Comparison of ENCODE assay signal across 20 cellular contexts in the genomic region with DNA sequence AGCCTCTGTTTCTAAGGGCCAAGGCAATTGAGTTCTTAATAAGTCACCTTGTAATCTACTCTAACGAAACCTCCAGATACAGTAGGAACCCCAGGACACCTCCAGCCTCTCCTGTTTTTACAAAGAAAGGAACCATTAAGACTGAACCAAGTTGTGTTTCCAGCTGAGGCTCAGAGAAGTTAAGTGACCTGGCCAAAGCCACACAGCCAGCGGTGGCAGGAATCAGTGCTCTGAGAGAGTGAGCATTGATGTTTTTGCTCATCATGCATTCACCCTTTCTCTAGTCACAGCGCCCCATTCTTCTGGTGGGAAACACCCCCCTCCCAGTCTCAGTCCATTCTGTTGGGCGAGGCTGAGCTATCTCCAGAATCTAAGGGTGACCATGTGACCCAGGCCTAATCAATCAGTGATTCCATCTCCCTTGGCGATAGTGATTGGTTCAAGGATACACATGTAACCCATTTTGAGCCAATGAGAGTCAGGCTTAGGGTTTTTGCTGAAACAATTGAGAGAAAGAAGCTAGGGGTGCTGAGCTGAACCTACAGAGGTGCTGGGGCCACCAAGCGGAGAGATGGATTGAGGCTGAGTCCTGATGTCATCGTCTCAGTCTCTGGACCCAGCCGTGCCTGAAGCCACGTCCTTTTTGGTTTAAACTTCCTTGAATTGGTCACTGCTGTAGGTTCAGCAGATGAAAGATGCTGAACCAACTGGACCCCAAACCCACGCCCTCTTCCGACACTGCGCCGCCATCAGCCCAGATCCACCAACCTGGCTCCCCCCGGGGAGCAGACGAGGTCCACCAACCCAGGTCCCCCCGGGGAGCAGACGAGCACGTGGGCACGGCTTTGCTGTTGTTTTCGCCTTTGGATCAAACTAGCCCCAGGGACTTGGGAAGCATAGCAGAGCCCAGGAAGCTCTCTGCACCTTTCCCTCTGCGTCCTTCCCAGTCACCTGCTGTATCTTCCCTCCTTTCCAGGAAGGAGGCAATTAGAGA.
"Had no signal": no experiment of that assay in that cellular context is flagged by ENCODE, and none has a peak within 500 bp of the region (broad histone marks: within the 10 kb centered on the region; RNA-seq: fewer than 3 reads in every experiment).

No MANE protein-coding gene starts in this region.

- H3K9me3 Mint-ChIP-seq: activated naive CD4-positive, alpha-beta T cell treated with anti-CD3 and anti-CD28 coated beads for 36 hours; activated T-helper 2 cell treated with anti-CD3 and anti-CD28 coated beads, Interferon-gamma antibody, Interleukin-2, Interleukin-4, amounts not matched to agents 10 μg/mL and 5 μg/mL and 100 μg/mL, durations not matched to agents 14 hours and 24 hours and 36 hours had no signal

- H3K27ac ChIP-seq: breast epithelium, coronary artery, gastroesophageal sphincter, skin epidermis, vagina, WERI-Rb-1 had no signal

- H3K4me3 Mint-ChIP-seq: activated CD4-positive, alpha-beta memory T cell treated with anti-CD3 and anti-CD28 coated beads for 36 hours; activated CD4-positive, alpha-beta T cell treated with anti-CD3 and anti-CD28 coated beads for 36 hours; activated naive CD4-positive, alpha-beta T cell treated with anti-CD3 and anti-CD28 coated beads for 36 hours; mesothelial cell of epicardium; neural crest cell; stimulated activated naive CD8-positive, alpha-beta T cell treated with anti-CD3 and anti-CD28 coated beads, Interleukin-15, Interleukin-2, amounts not matched to agents 100 ng/mL and 50 ng/mL, for 24 hours had no signal

- H3K36me3 ChIP-seq: breast epithelium, gastroesophageal sphincter, heart right ventricle, vagina, WERI-Rb-1 had no signal

- H3K36me3 Mint-ChIP-seq: mesothelial cell of epicardium had no signal

- H3K27me3 Mint-ChIP-seq: activated CD4-positive, alpha-beta memory T cell treated with anti-CD3 and anti-CD28 coated beads for 36 hours; activated CD4-positive, alpha-beta T cell treated with anti-CD3 and anti-CD28 coated beads for 36 hours; stimulated activated naive CD8-positive, alpha-beta T cell treated with anti-CD3 and anti-CD28 coated beads, Interleukin-15, Interleukin-2, amounts not matched to agents 100 ng/mL and 50 ng/mL, for 24 hours had no signal

- H3K4me3 ChIP-seq: breast epithelium, coronary artery, gastroesophageal sphincter, heart right ventricle, skin epidermis, vagina had no signal

- FAIRE-seq: endometrium, keratinocyte had no signal

- H3K9me3 ChIP-seq: breast epithelium, gastroesophageal sphincter, heart right ventricle, vagina had no signal

- H3K27me3 ChIP-seq: breast epithelium, gastroesophageal sphincter, heart right ventricle, vagina had no signal

- ATAC-seq: activated CD4-positive, alpha-beta T cell treated with anti-CD3 and anti-CD28 coated beads for 36 hours; esophagus mucosa; gastroesophageal sphincter had no signal

- H3K27ac Mint-ChIP-seq: activated CD4-positive, alpha-beta memory T cell treated with anti-CD3 and anti-CD28 coated beads for 36 hours; activated CD4-positive, alpha-beta T cell treated with anti-CD3 and anti-CD28 coated beads for 36 hours; activated naive CD4-positive, alpha-beta T cell treated with anti-CD3 and anti-CD28 coated beads for 36 hours; activated T-helper 2 cell treated with anti-CD3 and anti-CD28 coated beads, Interferon-gamma antibody, Interleukin-2, Interleukin-4, amounts not matched to agents 10 μg/mL and 5 μg/mL and 100 μg/mL, durations not matched to agents 14 hours and 24 hours and 36 hours; mesothelial cell of epicardium; stimulated activated naive CD8-positive, alpha-beta T cell treated with anti-CD3 and anti-CD28 coated beads, Interleukin-15, Interleukin-2, amounts not matched to agents 100 ng/mL and 50 ng/mL, for 24 hours had no signal

- DNase-seq: activated CD4-positive, alpha-beta memory T cell treated with anti-CD3 and anti-CD28 coated beads for 36 hours; activated CD4-positive, alpha-beta T cell treated with anti-CD3 and anti-CD28 coated beads for 36 hours; activated naive CD4-positive, alpha-beta T cell treated with anti-CD3 and anti-CD28 coated beads for 36 hours; activated T-cell treated with anti-CD3 and anti-CD28 coated beads, Interleukin-2, amount 50 U/mL, for 1 hour; aorta; trophoblast cell; WERI-Rb-1 had no signal
